In genomic region chr18:56645415-56646016, GRCh38 we compare ENCODE assay signal across 8 cellular contexts. TPM values are rescaled to one million over a fixed set of nuclear protein-coding genes. Genes with fewer than 3 reads are reported as not detected.
A peak's percentile ranks its signal among the peaks of the same experiment; 100 is the strongest.
DNase-seq lines count a peak whose midpoint lies in the region; ATAC-seq and TF ChIP-seq lines count a peak whose summit lies in the region.

No MANE protein-coding gene starts in this region.

- in situ Hi-C loops in Caki2 (cut with HindIII; ENCODE audit: low pct_unique_long_range_greater_than_20kb, low sequenced_read_pairs) = no loop called here

- H3K27me3 Mint-ChIP-seq in H9 (ENCODE audit: low read depth) = peaks cover 5% of the 10 kb centered on the region

- H3T11ph ChIP-seq in H9 (ENCODE audit: low read length) = no peak overlapping the region

- intact Hi-C loops in lower lobe of right lung (cut with DNase I) (no loop called here), posterior cingulate gyrus (cut with DNase I) (no loop called here), sciatic nerve (cut with DNase I) (no loop called here)

- H3K36me3 Mint-ChIP-seq in H9 (ENCODE audit: insufficient read depth in 1 of 3, low read depth in 3 of 3) = no peaks in the 10 kb centered on the region

- H3K79me2 ChIP-seq in H9 (ENCODE audit: insufficient read depth, low read length) = no peaks in the 10 kb centered on the region

- DNase-seq in Caki2 (ENCODE audit: low read depth) = peak; percentile 3
- DNase-seq in H9 = no peak
- DNase-seq in lower lobe of right lung = no peak
- DNase-seq in nucleus accumbens (lab: John Stamatoyannopoulos, UW) = no peak
- no peak for DNase-seq in posterior cingulate gyrus
- no peak for DNase-seq in sciatic nerve (ENCODE audit: low spot score)
- DNase-seq in EL = no peak

- H3K4ac ChIP-seq in H9 (ENCODE audit: low read depth, low read length) = no peak overlapping the region

- H2BK12ac ChIP-seq in H9 (ENCODE audit: insufficient read length, low read depth, low read length) = no peak overlapping the region

- H2BK20ac ChIP-seq in H9 (ENCODE audit: low read depth, low read length, poor library complexity, severe bottlenecking) = no peak overlapping the region

- no peak overlapping the region for H2AFZ ChIP-seq in H9 (ENCODE audit: low read length)

- H3K14ac ChIP-seq in H9 (ENCODE audit: insufficient read depth, low read length) = no peak overlapping the region

- H3K4me3 Mint-ChIP-seq in H9 = no peak overlapping the region

- H3K4me2 ChIP-seq in H9 (ENCODE audit: insufficient read depth, insufficient read length, low read length) = no peak overlapping the region

- H3K9me3 ChIP-seq in H9 (ENCODE audit: control insufficient read depth, low read depth, low read length) = no peaks in the 10 kb centered on the region
- H3K9me3 ChIP-seq in lower lobe of right lung = no peaks in the 10 kb centered on the region

- H4K91ac ChIP-seq in H9 (ENCODE audit: insufficient read length, low read depth, low read length) = no peak overlapping the region

- no peak overlapping the region for H2AK5ac ChIP-seq in H9 (ENCODE audit: insufficient read length, low read length)

- no CpG with 5 or more reads among the region's 5 CpGs for WGBS in H9 (ENCODE audit: extremely low coverage, insufficient read length, low lambda C conversion rate)

- no peaks in the 10 kb centered on the region for H4K20me1 ChIP-seq in H9 (ENCODE audit: control insufficient read depth, insufficient read depth, insufficient read length)

- H3K4me3 ChIP-seq in lower lobe of right lung = no peak overlapping the region

- no peak overlapping the region for H4K8ac ChIP-seq in H9 (replicated peaks; ENCODE audit: insufficient read length, low read depth, low read length)

- H2BK120ac ChIP-seq in H9 (ENCODE audit: low read depth, low read length, poor library complexity, severe bottlenecking) = no peak overlapping the region

- no peaks in the 10 kb centered on the region for H3K23me2 ChIP-seq in H9 (ENCODE audit: insufficient read length, low read depth, low read length, poor library complexity, severe bottlenecking)

- H3K56ac ChIP-seq in H9 (ENCODE audit: insufficient read length, low read depth, low read length) = no peak overlapping the region

- H2BK5ac ChIP-seq in H9 (ENCODE audit: insufficient read length, low read length) = no peak overlapping the region

- H3K36me3 ChIP-seq in lower lobe of right lung = no peaks in the 10 kb centered on the region

- H3K4me1 ChIP-seq in H9 (ENCODE audit: insufficient read depth, low read length) (no peaks in the 10 kb centered on the region), lower lobe of right lung (peaks cover 2% of the 10 kb centered on the region)

- no peak overlapping the region for H3K23ac ChIP-seq in H9 (ENCODE audit: insufficient read length, low read depth, low read length)

- no peak overlapping the region for H4K5ac ChIP-seq in H9 (ENCODE audit: insufficient read length, low read depth, low read length)

- H3K27ac ChIP-seq in H9 (ENCODE audit: insufficient read length, low read depth, low read length) = no peak overlapping the region
- H3K27ac ChIP-seq in VCaP = peak overlapping the region; percentile 66
- H3K27ac ChIP-seq in lower lobe of right lung = no peak overlapping the region

- no peaks in the 10 kb centered on the region for H3K27me3 ChIP-seq in H9 (ENCODE audit: insufficient read depth, low read length)
- H3K27me3 ChIP-seq in lower lobe of right lung (ENCODE audit: low read depth) = no peaks in the 10 kb centered on the region

- H3K18ac ChIP-seq in H9 (ENCODE audit: insufficient read length, low read depth, low read length) = no peak overlapping the region

- no peak overlapping the region for H2BK15ac ChIP-seq in H9 (ENCODE audit: low read depth, low read length)

- TF ChIP-seq CTCF in H9 (conservative IDR thresholded peaks at IDR 0.05) = peak; percentile 63
- TF ChIP-seq CTCF in VCaP (conservative IDR thresholded peaks at IDR 0.05) = peak; percentile 81
- peak; percentile 44 for TF ChIP-seq CTCF in lower lobe of right lung (IDR thresholded peaks at IDR 0.05)

- ATAC-seq in lower lobe of right lung (no peak), sciatic nerve (no peak)

- no peak overlapping the region for H3K27ac Mint-ChIP-seq in H9

- H3K4me1 Mint-ChIP-seq in H9 = peaks cover 2% of the 10 kb centered on the region in 2 experiments

- no peaks in the 10 kb centered on the region for H3K79me1 ChIP-seq in H9 (ENCODE audit: insufficient read depth, low read depth, low read length, poor library complexity, severe bottlenecking)

- H3K9ac ChIP-seq in H9 (ENCODE audit: extremely low read depth, insufficient read length, low read length) = no peak overlapping the region

- H3K9me3 Mint-ChIP-seq in H9 = no peaks in the 10 kb centered on the region

RNA-seq across cellular contexts. Expression of gene WDR7, which starts 5.6 kb away (rescaled TPM):
- 2.6 and 6.6 TPM in 2 replicates for total RNA-seq in Caki2 (2014; rRNA removed; shearing (Covaris generic); ENCODE audit: low replicate concordance)
- total RNA-seq in H9 (2021) (14.8 TPM in 2 replicates), lower lobe of right lung (29.1 TPM), sciatic nerve (43.0 TPM)

RNA-seq across cellular contexts. Expression of gene TXNL1, which starts 7.1 kb away (rescaled TPM):
- total RNA-seq in Caki2 (2014; rRNA removed; shearing (Covaris generic); ENCODE audit: low replicate concordance) = 72.9 and 85.5 TPM in 2 replicates
- total RNA-seq in H9 (2021) = 90.4 and 92.0 TPM in 2 replicates
- 53.0 TPM for total RNA-seq in lower lobe of right lung
- total RNA-seq in sciatic nerve = 54.2 TPM
